ENCODE assay signal across 9 cellular contexts in genomic region chr3:50334339-50335075, GRCh38. TPM values are rescaled to one million over a fixed set of nuclear protein-coding genes. Genes with fewer than 3 reads are reported as not detected.
DNase-seq lines count a peak whose midpoint lies in the region; ATAC-seq and TF ChIP-seq lines count a peak whose summit lies in the region.
"Had no signal": no experiment of that assay in that cellular context is flagged by ENCODE, and none has a peak within 500 bp of the region (broad histone marks: within the 10 kb centered on the region; RNA-seq: fewer than 3 reads in every experiment).

No MANE protein-coding gene starts in this region.

- peaks cover 38% of the 10 kb centered on the region for H3K4me1 Mint-ChIP-seq in activated CD4-positive, alpha-beta T cell treated with anti-CD3 and anti-CD28 coated beads for 36 hours

- H3K4me3 Mint-ChIP-seq in activated CD4-positive, alpha-beta T cell treated with anti-CD3 and anti-CD28 coated beads for 36 hours, result peak overlapping the region; percentile 51

- peaks cover 29 to 52% of the 10 kb centered on the region in 2 donors for H3K4me1 ChIP-seq in adrenal gland (replicated peaks in 1 of 2)

- WGBS in adrenal gland, 4 donors, result 70 to 78% (median 74%) methylated on average over 5 of the region's 5 CpGs

- H3K27ac Mint-ChIP-seq in activated CD4-positive, alpha-beta T cell treated with anti-CD3 and anti-CD28 coated beads for 36 hours, result peak overlapping the region; percentile 84

- POLR2A ChIA-PET in activated CD4-positive, alpha-beta T cell treated with anti-CD3 and anti-CD28 coated beads for 36 hours (lab: Charles Lee), result interaction anchor here (0.7 to 1.1 kb wide), 2 partner anchors 13 to 43 kb away, joined by 3 to 11 read pairs; no protein-coding TSS in a partner anchor

- TF ChIP-seq POLR2A in adrenal gland (IDR thresholded peaks at IDR 0.05), result no peak

- H3K9me3 Mint-ChIP-seq in activated CD4-positive, alpha-beta T cell treated with anti-CD3 and anti-CD28 coated beads for 36 hours (ENCODE audit: low read depth), result no peaks in the 10 kb centered on the region

- H3K27me3 Mint-ChIP-seq in activated CD4-positive, alpha-beta T cell treated with anti-CD3 and anti-CD28 coated beads for 36 hours, result no peaks in the 10 kb centered on the region

- H3K4me3 ChIP-seq in adrenal gland, result no peak overlapping the region

- ATAC-seq in activated CD4-positive, alpha-beta T cell treated with anti-CD3 and anti-CD28 coated beads for 36 hours, result no peak
- no peak for ATAC-seq in HG03280 (IDR thresholded peaks at IDR 0.05; ENCODE audit: unreplicated experiment)

- intact Hi-C loops in activated CD4-positive, alpha-beta T cell treated with anti-CD3 and anti-CD28 coated beads for 36 hours (cut with DNase I, micrococcal nuclease), result loop anchor here (5.0 to 10.0 kb wide), 3 partner anchors 278 to 1943 kb away; partner anchors contain the start of genes CISH (in 1 of the 2), TEX264 (in 1 of the 2) and WDR82 (in 1 of the 2)
- intact Hi-C loops in adrenal gland (cut with DNase I), result loop anchor here in 1 of 2 donors (5.0 kb wide), 1 partner anchor 47 kb away; no protein-coding TSS in a partner anchor

- no peak for TF ChIP-seq CTCF in adrenal gland (IDR thresholded peaks at IDR 0.05)

- H3K27me3 ChIP-seq in adrenal gland (no peaks in the 10 kb centered on the region), layer of hippocampus (ENCODE audit: control insufficient read depth, insufficient read depth, low read length) (no peaks in the 10 kb centered on the region)

- H3K27ac ChIP-seq in adrenal gland (peak overlapping the region in 4 of 5 donors; percentile 22 to 98 (median 58)), layer of hippocampus (ENCODE audit: low read depth, low read length) (peak overlapping the region; percentile 64), substantia nigra (ENCODE audit: low read depth, low read length, poor library complexity, severe bottlenecking) (peak overlapping the region; percentile 45)

- H3K36me3 Mint-ChIP-seq in activated CD4-positive, alpha-beta T cell treated with anti-CD3 and anti-CD28 coated beads for 36 hours (ENCODE audit: low read depth), result peaks cover 73% of the 10 kb centered on the region

- CTCF ChIA-PET in activated CD4-positive, alpha-beta T cell treated with anti-CD3 and anti-CD28 coated beads for 36 hours (lab: Charles Lee), result interaction anchor here (0.6 to 1.5 kb wide), 8 partner anchors 10 to 1241 kb away, joined by 3 to 6 read pairs (median 3); partner anchors contain the start of genes CYB561D2, HYAL3, NAA80 and NPRL2

- no peak for DNase-seq in activated CD4-positive, alpha-beta T cell treated with anti-CD3 and anti-CD28 coated beads for 36 hours
- DNase-seq in activated CD4-positive, alpha-beta T cell treated with anti-CD3 and anti-CD28 coated beads for 4 hours, result no peak
- DNase-seq in adrenal gland, result no peak
- DNase-seq in substantia nigra (lab: John Stamatoyannopoulos, UW), result no peak
- no peak for DNase-seq in activated CD4-positive, CD25-positive, alpha-beta regulatory T cell (lab: John Stamatoyannopoulos, UW)
- no peak for DNase-seq in activated CD8-positive, alpha-beta memory T cell treated with anti-CD3 and anti-CD28 coated beads, Interleukin-2, amount 50 U/mL, for 4 hours
- DNase-seq: NCI-H187 treated with DMSO at 0.1 percent for 48 hours had no signal

- H3K36me3 ChIP-seq in adrenal gland (replicated peaks in 1 of 2), result peaks cover 0 to 30% of the 10 kb centered on the region in 2 donors

- H3K9me3 ChIP-seq in adrenal gland (replicated peaks in 1 of 3), result no peaks in the 10 kb centered on the region

RNA-seq across cellular contexts. Expression of gene RASSF1, which starts 6.1 kb away (rescaled TPM):
- 10 to 100 TPM; 30.8 to 50.7 TPM for total RNA-seq in activated CD4-positive, alpha-beta T cell treated with anti-CD3 and anti-CD28 coated beads for 36 hours
- total RNA-seq in adrenal gland, result 10 to 100 TPM; 12.4 to 27.4 (median 14.7) TPM
- 10 to 100 TPM in 2 of 3 donors, 1 to 10 TPM in 1; 9.6 to 26.4 (median 23.5) TPM for polyA plus RNA-seq in adrenal gland

RNA-seq across cellular contexts. Expression of gene TUSC2, which starts 6.5 kb away (rescaled TPM):
- total RNA-seq in activated CD4-positive, alpha-beta T cell treated with anti-CD3 and anti-CD28 coated beads for 36 hours, result 10 to 100 TPM; 15.0 to 17.1 TPM
- 10 to 100 TPM; 29.0 to 64.3 (median 35.6) TPM for total RNA-seq in adrenal gland
- 10 to 100 TPM; 28.8 to 35.5 (median 31.9) TPM for polyA plus RNA-seq in adrenal gland

RNA-seq across cellular contexts. Expression of gene ZMYND10, which starts 11.0 kb away (rescaled TPM):
- 1 to 10 TPM; 1.0 to 1.3 TPM for total RNA-seq in activated CD4-positive, alpha-beta T cell treated with anti-CD3 and anti-CD28 coated beads for 36 hours
- under 1 TPM in 5 of 8 donors, not detected in 3; 0.11 to 0.57 (median 0.34) TPM for total RNA-seq in adrenal gland
- 1 to 10 TPM in 2 of 3 donors, not detected in 1; 1.2 to 1.9 TPM for polyA plus RNA-seq in adrenal gland

RNA-seq across cellular contexts. Expression of gene HYAL2, which starts 12.0 kb away (rescaled TPM):
- 1 to 10 TPM; 4.7 to 5.1 TPM for total RNA-seq in activated CD4-positive, alpha-beta T cell treated with anti-CD3 and anti-CD28 coated beads for 36 hours
- total RNA-seq in adrenal gland, result 100 to 1,000 TPM in 4 of 8 donors, 10 to 100 TPM in 4; 62.9 to 186 (median 99.8) TPM
- 100 to 1,000 TPM in 2 of 3 donors, 10 to 100 TPM in 1; 28.0 to 147 (median 109) TPM for polyA plus RNA-seq in adrenal gland

RNA-seq across cellular contexts. Expression of gene NPRL2, which starts 16.1 kb away (rescaled TPM):
- total RNA-seq in activated CD4-positive, alpha-beta T cell treated with anti-CD3 and anti-CD28 coated beads for 36 hours, result 10 to 100 TPM; 42.5 to 43.0 TPM
- total RNA-seq in adrenal gland, result 10 to 100 TPM; 16.9 to 33.3 (median 22.6) TPM
- polyA plus RNA-seq in adrenal gland, result 10 to 100 TPM; 27.5 to 57.9 (median 45.3) TPM
